In the genomic region with DNA sequence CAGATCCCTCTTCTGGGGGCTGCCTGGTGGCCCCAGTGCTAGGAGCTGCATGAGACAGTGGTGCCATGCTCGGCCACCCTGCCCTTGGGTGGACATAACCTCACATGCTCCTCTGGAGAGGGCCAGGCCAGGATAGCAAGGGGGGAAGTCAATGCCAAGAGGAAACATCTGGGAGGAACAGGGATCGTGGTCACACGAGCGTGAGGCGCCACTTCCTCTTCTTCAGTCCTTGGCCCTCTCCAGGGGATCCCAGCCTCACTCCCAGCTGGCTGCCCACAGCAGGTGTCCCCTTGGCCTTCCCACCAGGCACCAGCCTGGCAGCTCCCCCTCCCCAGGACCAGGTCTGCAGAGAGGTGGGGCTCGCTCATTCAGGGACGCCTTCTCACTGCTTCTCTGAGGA, we compare ENCODE assay signal across 1 cellular context.
TF ChIP-seq lines count a peak whose summit lies in the region.

No MANE protein-coding gene starts in this region.

TF ChIP-seq in SK-N-SH, 30 proteins besides CTCF, POLR2A, EP300 and RAD21 (continued from another document):
- TF ChIP-seq, protein P1, sequence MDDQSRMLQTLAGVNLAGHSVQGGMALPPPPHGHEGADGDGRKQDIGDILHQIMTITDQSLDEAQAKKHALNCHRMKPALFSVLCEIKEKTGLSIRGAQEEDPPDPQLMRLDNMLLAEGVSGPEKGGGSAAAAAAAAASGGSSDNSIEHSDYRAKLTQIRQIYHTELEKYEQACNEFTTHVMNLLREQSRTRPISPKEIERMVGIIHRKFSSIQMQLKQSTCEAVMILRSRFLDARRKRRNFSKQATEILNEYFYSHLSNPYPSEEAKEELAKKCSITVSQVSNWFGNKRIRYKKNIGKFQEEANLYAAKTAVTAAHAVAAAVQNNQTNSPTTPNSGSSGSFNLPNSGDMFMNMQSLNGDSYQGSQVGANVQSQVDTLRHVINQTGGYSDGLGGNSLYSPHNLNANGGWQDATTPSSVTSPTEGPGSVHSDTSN (IDR thresholded peaks at IDR 0.05), result no peak
